8 cellular contexts compared by ENCODE assay signal in the genomic region with DNA sequence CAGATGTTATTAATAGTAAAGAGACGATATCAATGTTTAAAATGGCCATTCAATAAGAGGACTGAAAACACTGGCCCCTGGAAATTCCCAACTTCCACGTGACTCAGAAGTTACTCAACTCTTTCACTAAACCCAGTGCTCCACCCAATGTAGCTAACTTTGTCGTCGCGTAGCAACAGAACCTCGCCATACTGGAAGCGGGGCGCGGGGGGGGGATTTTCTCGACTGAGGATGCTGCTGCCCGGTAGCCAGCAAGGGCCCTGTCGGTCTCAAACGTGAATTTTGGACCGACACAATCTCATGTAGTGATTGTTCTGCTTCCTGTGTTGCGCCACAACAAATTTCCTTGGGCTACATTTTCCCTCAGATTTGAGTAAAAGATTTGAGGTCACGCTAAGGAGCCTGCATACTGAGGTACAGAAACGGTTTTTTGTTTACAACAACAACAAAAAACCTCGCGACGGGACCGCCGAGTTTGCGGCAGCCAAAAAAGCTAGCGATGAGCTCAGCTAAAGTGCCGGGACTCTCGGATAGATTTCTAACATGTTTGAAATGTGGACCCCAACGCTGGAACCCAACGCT. TPM values are rescaled to one million over a fixed set of nuclear protein-coding genes. Genes with fewer than 3 reads are reported as not detected.
DNase-seq lines count a peak whose midpoint lies in the region; ATAC-seq and TF ChIP-seq lines count a peak whose summit lies in the region.

No MANE protein-coding gene starts in this region.

- H3K27ac Mint-ChIP-seq in T-helper 1 cell treated with Interleukin-12 subunit alpha and Interleukin-12 subunit beta and Interleukin-4 antibody, amounts not matched to agents 30 μg/mL and 1 μg/mL, for 36 hours: peak overlapping the region; percentile 99

- TF ChIP-seq CTCF in left ventricle myocardium inferior (IDR thresholded peaks at IDR 0.05; ENCODE audit: borderline replicate concordance) (no peak), upper lobe of right lung (IDR thresholded peaks at IDR 0.05) (no peak)

- H3K36me3 ChIP-seq in MG63: no peaks in the 10 kb centered on the region
- H3K36me3 ChIP-seq in left ventricle myocardium inferior: peaks cover 14% of the 10 kb centered on the region
- H3K36me3 ChIP-seq in upper lobe of right lung: no peaks in the 10 kb centered on the region

- H3K4me3 Mint-ChIP-seq in T-helper 1 cell treated with Interleukin-12 subunit alpha and Interleukin-12 subunit beta and Interleukin-4 antibody, amounts not matched to agents 30 μg/mL and 1 μg/mL, for 36 hours: peak overlapping the region; percentile 88

- peaks cover 31% of the 10 kb centered on the region for H3K4me1 Mint-ChIP-seq in T-helper 1 cell treated with Interleukin-12 subunit alpha and Interleukin-12 subunit beta and Interleukin-4 antibody, amounts not matched to agents 30 μg/mL and 1 μg/mL, for 36 hours (ENCODE audit: low read depth)

- intact Hi-C loops in left ventricle myocardium inferior (cut with micrococcal nuclease) (loop anchor here (10.0 kb wide), 1 partner anchor 236 kb away; no protein-coding TSS in a partner anchor), posterior vena cava (cut with DNase I) (loop anchor here in 1 of 2 donors (10.0 kb wide), 1 partner anchor 216 kb away; no protein-coding TSS in a partner anchor), upper lobe of right lung (cut with DNase I) (no loop called here)

- H3K27me3 ChIP-seq in MG63 (no peaks in the 10 kb centered on the region), left ventricle myocardium inferior (ENCODE audit: low read depth) (no peaks in the 10 kb centered on the region), upper lobe of right lung (no peaks in the 10 kb centered on the region)

- H3K9me3 Mint-ChIP-seq in T-helper 1 cell treated with Interleukin-12 subunit alpha and Interleukin-12 subunit beta and Interleukin-4 antibody, amounts not matched to agents 30 μg/mL and 1 μg/mL, for 36 hours: no peaks in the 10 kb centered on the region

- H3K9me3 ChIP-seq in MG63 (no peaks in the 10 kb centered on the region), left ventricle myocardium inferior (replicated peaks) (no peaks in the 10 kb centered on the region), upper lobe of right lung (no peaks in the 10 kb centered on the region)

- H3K27ac ChIP-seq in left ventricle myocardium inferior (replicated peaks) (peak overlapping the region; percentile 98), upper lobe of right lung (peak overlapping the region; percentile 100)

- H3K4me3 ChIP-seq in MG63 (peak overlapping the region; percentile 57), left ventricle myocardium inferior (peak overlapping the region; percentile 77), upper lobe of right lung (peak overlapping the region; percentile 65)

- H3K27me3 Mint-ChIP-seq in T-helper 1 cell treated with Interleukin-12 subunit alpha and Interleukin-12 subunit beta and Interleukin-4 antibody, amounts not matched to agents 30 μg/mL and 1 μg/mL, for 36 hours (ENCODE audit: low read depth): peaks cover 9% of the 10 kb centered on the region

- H3K4me1 ChIP-seq in left ventricle myocardium inferior: peaks cover 27% of the 10 kb centered on the region
- H3K4me1 ChIP-seq in upper lobe of right lung: peaks cover 6% of the 10 kb centered on the region

- peak; percentile 69 for ATAC-seq in upper lobe of right lung

- DNase-seq in DMS114 treated with DMSO at 0.1 percent for 48 hours (lab: John Stamatoyannopoulos, UW; ENCODE audit: unreplicated experiment) (peak; percentile 78), GOT3 (lab: John Stamatoyannopoulos, UW) (peak; percentile 51), MG63 (peak; percentile 90), amniotic stem cell (lab: John Stamatoyannopoulos, UW) (peak; percentile 97), left ventricle myocardium inferior (peak; percentile 89), posterior vena cava (ENCODE audit: low spot score) (peak; percentile 96), upper lobe of right lung (peak; percentile 94)

- H3K36me3 Mint-ChIP-seq in T-helper 1 cell treated with Interleukin-12 subunit alpha and Interleukin-12 subunit beta and Interleukin-4 antibody, amounts not matched to agents 30 μg/mL and 1 μg/mL, for 36 hours (ENCODE audit: low read depth): peaks cover 9% of the 10 kb centered on the region

RNA-seq across cellular contexts. Expression of a gene that starts 1.0 kb away (rescaled TPM):
- total RNA-seq in MG63 (2014; rRNA removed; shearing (Covaris generic); ENCODE audit: low replicate concordance): 6.6 and 11.1 TPM in 2 replicates
- 6.0 TPM for total RNA-seq in left ventricle myocardium inferior
- 1 to 10 TPM; 7.6 to 9.2 TPM for total RNA-seq in posterior vena cava
- 5.5 TPM for total RNA-seq in upper lobe of right lung

RNA-seq across cellular contexts. Expression of a gene that starts 35.3 kb away (rescaled TPM):
- total RNA-seq in MG63 (2014; rRNA removed; shearing (Covaris generic); ENCODE audit: low replicate concordance): 0.30 and 0.74 TPM in 2 replicates
- total RNA-seq in left ventricle myocardium inferior: not detected
- under 1 TPM; 0.48 to 0.88 TPM for total RNA-seq in posterior vena cava
- total RNA-seq in upper lobe of right lung: 1.5 TPM

Comparison
In these comparisons a context has a peak if more than half of its experiments do, and no peak if none do; other contexts are left out.
1. Peak in every context shown above with its lines: DNase-seq, ATAC-seq, H3K4me3 ChIP-seq and H3K27ac ChIP-seq.